ENCODE assay signal across 8 cellular contexts in the genomic region with DNA sequence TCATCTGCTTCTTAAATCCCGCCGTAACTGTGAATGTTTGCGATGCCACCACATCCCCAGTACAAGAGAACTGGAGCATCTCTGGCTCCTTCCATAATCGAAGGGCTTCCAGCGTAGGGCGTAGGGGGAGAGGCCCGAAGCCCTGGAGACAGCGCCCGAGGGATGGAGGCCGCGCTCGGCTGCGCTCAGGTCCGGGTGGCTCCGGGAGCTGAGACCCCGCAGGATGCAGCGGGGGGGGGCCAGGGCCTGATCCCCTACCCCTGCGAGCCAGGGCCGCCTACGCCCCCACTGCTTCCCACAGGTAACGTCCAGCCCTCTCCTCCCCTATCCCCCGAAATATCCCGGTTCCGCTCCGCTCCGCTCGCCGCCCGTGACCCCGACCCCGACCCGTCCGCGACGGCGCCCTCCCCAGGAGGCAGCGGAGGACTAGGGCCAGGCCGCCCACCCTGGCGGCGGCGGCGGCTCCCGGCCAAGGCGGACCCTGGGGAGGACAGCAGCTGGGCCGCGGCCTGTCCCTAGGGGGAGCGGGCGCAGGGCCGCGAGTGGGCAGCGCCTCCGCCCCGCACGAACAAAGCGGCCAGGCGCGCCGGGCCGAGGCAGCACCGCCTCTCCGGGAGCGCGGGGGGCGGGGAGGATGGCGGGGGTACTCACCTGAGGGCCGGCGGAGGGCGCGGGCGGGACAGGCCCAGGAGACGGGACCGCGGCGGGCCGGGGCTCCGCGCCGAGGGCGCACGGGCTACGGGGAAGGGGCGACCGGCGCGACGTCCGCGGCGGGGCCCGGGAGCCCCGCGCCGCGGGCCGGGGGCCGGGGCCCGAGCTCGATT. TPM values are rescaled to one million over a fixed set of nuclear protein-coding genes. Genes with fewer than 3 reads are reported as not detected.
DNase-seq lines count a peak whose midpoint lies in the region; ATAC-seq and TF ChIP-seq lines count a peak whose summit lies in the region.

No MANE protein-coding gene starts in this region.

- intact Hi-C loops in right lobe of liver (cut with DNase I) = loop anchor here (5.0 kb wide), 1 partner anchor 213 kb away; no protein-coding TSS in a partner anchor

- H3K4me3 ChIP-seq in RWPE2 (ENCODE audit: severe bottlenecking) = peak overlapping the region; percentile 100
- peak overlapping the region; percentile 80 for H3K4me3 ChIP-seq in ectodermal cell (ENCODE audit: insufficient read depth, low read depth, low read length)
- peak overlapping the region; percentile 75 to 78 (median 78) for H3K4me3 ChIP-seq in right lobe of liver
- H3K4me3 ChIP-seq in stomach smooth muscle (ENCODE audit: low read length in 2 of 2) = peak overlapping the region; percentile 89 to 90

- H3K27ac ChIP-seq in RWPE2 (ENCODE audit: poor library complexity, severe bottlenecking) (peak overlapping the region; percentile 70), ectodermal cell (ENCODE audit: insufficient read depth, low read depth, low read length, poor library complexity, severe bottlenecking) (peak overlapping the region; percentile 91), right lobe of liver (peak overlapping the region; percentile 68 to 90 (median 87)), stomach smooth muscle (ENCODE audit: low read length) (peak overlapping the region; percentile 37)

- ATAC-seq in HG02885 (IDR thresholded peaks at IDR 0.05; ENCODE audit: poor library complexity, unreplicated experiment) (peak; percentile 24), RWPE2 (ENCODE audit: low read depth) (peak; percentile 42), right lobe of liver (peak; percentile 40 to 55 (median 48)), GM18858 (IDR thresholded peaks at IDR 0.05; ENCODE audit: unreplicated experiment) (no peak), GM18505 (IDR thresholded peaks at IDR 0.05; ENCODE audit: unreplicated experiment) (no peak)

- H3K9me3 ChIP-seq in RWPE2 (ENCODE audit: severe bottlenecking) (no peaks in the 10 kb centered on the region), ectodermal cell (ENCODE audit: control insufficient read depth, low read length) (no peaks in the 10 kb centered on the region), right lobe of liver (no peaks in the 10 kb centered on the region), stomach smooth muscle (ENCODE audit: control insufficient read depth in 2 of 2, low read length in 2 of 2) (no peaks in the 10 kb centered on the region)

- WGBS in ectodermal cell, 2 experiments = 1% methylated on average over 98 of the region's 98 CpGs
- WGBS in right lobe of liver (ENCODE audit: insufficient coverage, low coverage, low lambda C conversion rate, missing lambda C conversion rate) = 2% methylated on average over 13 of the region's 98 CpGs

- peak overlapping the region; percentile 74 to 76 for H3K9ac ChIP-seq in stomach smooth muscle (ENCODE audit: low read length in 2 of 2)

- TF ChIP-seq CTCF in RWPE2 (IDR thresholded peaks at IDR 0.05; ENCODE audit: poor library complexity, severe bottlenecking) (peak; percentile 22), right lobe of liver (IDR thresholded peaks at IDR 0.05) (no peak)

- peaks cover 3% of the 10 kb centered on the region for H3K4me1 ChIP-seq in RWPE2 (ENCODE audit: insufficient read depth, poor library complexity, severe bottlenecking)
- H3K4me1 ChIP-seq in ectodermal cell (ENCODE audit: control insufficient read depth, insufficient read depth, low read length) = peaks cover 5% of the 10 kb centered on the region
- H3K4me1 ChIP-seq in right lobe of liver = peaks cover 0 to 15% (median 4%) of the 10 kb centered on the region in 4 donors
- peaks cover 6% of the 10 kb centered on the region for H3K4me1 ChIP-seq in stomach smooth muscle (ENCODE audit: control insufficient read depth, insufficient read depth, low read length)

- DNase-seq in GM03348 (ENCODE audit: low spot score) (peak; percentile 81), RWPE2 (ENCODE audit: low spot score) (peak; percentile 64), right lobe of liver (peak; percentile 65 to 67 (median 66))

- TF ChIP-seq POLR2A in right lobe of liver (IDR thresholded peaks at IDR 0.05) (no peak), GM18505 (IDR thresholded peaks at IDR 0.05; ENCODE audit: borderline replicate concordance, extremely low read depth, insufficient read depth, insufficient read length) (no peak)

- H3K36me3 ChIP-seq in RWPE2 (ENCODE audit: low read depth) (peaks cover 6% of the 10 kb centered on the region; the same call in 1 of the 2 replicates), ectodermal cell (ENCODE audit: control insufficient read depth, insufficient read depth, low read length) (no peaks in the 10 kb centered on the region), right lobe of liver (no peaks in the 10 kb centered on the region), stomach smooth muscle (ENCODE audit: control insufficient read depth in 2 of 2, insufficient read depth in 2 of 2, low read length in 2 of 2) (no peaks in the 10 kb centered on the region)

- H3K27me3 ChIP-seq in RWPE2 (ENCODE audit: insufficient read depth, poor library complexity, severe bottlenecking) = no peaks in the 10 kb centered on the region
- peaks cover 4% of the 10 kb centered on the region for H3K27me3 ChIP-seq in ectodermal cell (ENCODE audit: control insufficient read depth, insufficient read depth, low read length, poor library complexity, severe bottlenecking)
- no peaks in the 10 kb centered on the region for H3K27me3 ChIP-seq in right lobe of liver
- no peaks in the 10 kb centered on the region for H3K27me3 ChIP-seq in stomach smooth muscle (ENCODE audit: control insufficient read depth in 1 of 2, insufficient read depth in 2 of 2, low read length in 2 of 2)

RNA-seq across cellular contexts. Expression of a gene that starts 0.7 kb away (rescaled TPM):
- 17.2 TPM for polyA plus RNA-seq in ectodermal cell (2013, experiment 1 of 4)
- 22.0 TPM for polyA plus RNA-seq in ectodermal cell (2013, experiment 2 of 4)
- polyA plus RNA-seq in ectodermal cell (2013, experiment 3 of 4) = 16.8 TPM
- 25.5 TPM for polyA plus RNA-seq in ectodermal cell (2013, experiment 4 of 4)
- total RNA-seq in right lobe of liver = 10 to 100 TPM; 18.8 to 36.5 (median 25.9) TPM

Comparison
In these comparisons a context has a peak if more than half of its experiments do, and no peak if none do; other contexts are left out.
1. ATAC-seq: peak in HG02885 (single experiment), RWPE2 (single experiment) and right lobe of liver (4 of 4); none in GM18858 (single experiment) and GM18505 (single experiment).
2. H3K27ac ChIP-seq: peak in every context shown above with its lines; median percentile 91 in ectodermal cell; 87 in right lobe of liver; 70 in RWPE2; 37 in stomach smooth muscle.
3. Peak in every context shown above with its lines, with median percentiles within 50 percentile points of each other: DNase-seq and H3K4me3 ChIP-seq.